In genomic region chr19:18300930-18301717, GRCh38 we compare ENCODE assay signal across 1 cellular context.
A peak's percentile ranks its signal among the peaks of the same experiment; 100 is the strongest.
TF ChIP-seq lines count a peak whose summit lies in the region.

No MANE protein-coding gene starts in this region.

TF ChIP-seq in HepG2, 621 proteins besides CTCF, POLR2A, EP300 and RAD21 (continued from another document and continues in another):
- TF ChIP-seq ZBTB40 (IDR thresholded peaks at IDR 0.05) (no peak), ZBTB40 (CRISPR knock-in tag; IDR thresholded peaks at IDR 0.05) (no peak; the same call in 1 of the 2 replicates), ZNF136 (CRISPR knock-in tag; IDR thresholded peaks at IDR 0.05; ENCODE audit: low read depth) (no peak), U2AF2 (IDR thresholded peaks at IDR 0.05; ENCODE audit: low read depth, low read length) (no peak), ZBTB25 (CRISPR knock-in tag; IDR thresholded peaks at IDR 0.05) (0 out of 2 replicates have a peak, but pooled peaks have one; percentile 40), ZFX (CRISPR knock-in tag; IDR thresholded peaks at IDR 0.05; ENCODE audit: low read depth) (peak; percentile 85), ZNF816 (CRISPR knock-in tag; IDR thresholded peaks at IDR 0.05; ENCODE audit: borderline replicate concordance) (no peak), HMGA1 (CRISPR knock-in tag; conservative IDR thresholded peaks at IDR 0.05) (no peak), ZNF317 (CRISPR knock-in tag; IDR thresholded peaks at IDR 0.05) (0 out of 2 replicates have a peak, but pooled peaks have one; percentile 35), ZNF296 (CRISPR knock-in tag; conservative IDR thresholded peaks at IDR 0.05) (0 out of 2 replicates have a peak, but pooled peaks have one; percentile 49), RAD51 (IDR thresholded peaks at IDR 0.05; ENCODE audit: borderline replicate concordance) (no peak), MBD4 (IDR thresholded peaks at IDR 0.05; ENCODE audit: borderline replicate concordance, low read length) (no peak), ZNF234 (CRISPR knock-in tag; conservative IDR thresholded peaks at IDR 0.05) (no peak), DR1 (CRISPR knock-in tag; IDR thresholded peaks at IDR 0.05) (no peak), AFF4 (CRISPR knock-in tag; IDR thresholded peaks at IDR 0.05) (no peak), ZNF280B (CRISPR knock-in tag; IDR thresholded peaks at IDR 0.05; ENCODE audit: borderline replicate concordance) (no peak), ZNF143 (CRISPR knock-in tag; IDR thresholded peaks at IDR 0.05) (no peak), SPEN (CRISPR knock-in tag; IDR thresholded peaks at IDR 0.05; ENCODE audit: low read depth) (peak; percentile 72), HDAC2 (CRISPR knock-in tag; IDR thresholded peaks at IDR 0.05) (peak; percentile 35; the same call in 1 of the 2 replicates), ZHX2 (IDR thresholded peaks at IDR 0.05; ENCODE audit: low read depth) (peak; percentile 45; the same call in 1 of the 2 replicates), ZHX2 (CRISPR knock-in tag; IDR thresholded peaks at IDR 0.05; ENCODE audit: borderline replicate concordance) (no peak), ZNF724P (CRISPR knock-in tag; IDR thresholded peaks at IDR 0.05; ENCODE audit: borderline replicate concordance) (no peak), CEBPB (IDR thresholded peaks at IDR 0.05; ENCODE audit: borderline replicate concordance, low read depth, low read length) (no peak), TARDBP (CRISPR knock-in tag; IDR thresholded peaks at IDR 0.05) (no peak), ZNF569 (CRISPR knock-in tag; IDR thresholded peaks at IDR 0.05; ENCODE audit: borderline replicate concordance) (no peak), NR2F6 (IDR thresholded peaks at IDR 0.05) (no peak), NR2F6 (CRISPR knock-in tag; IDR thresholded peaks at IDR 0.05) (peak; percentile 47; the same call in 1 of the 2 replicates), NCOR1 (IDR thresholded peaks at IDR 0.05; ENCODE audit: borderline replicate concordance, low read length) (no peak), ZNF567 (CRISPR knock-in tag; IDR thresholded peaks at IDR 0.05; ENCODE audit: borderline replicate concordance) (no peak), ZFP1 (CRISPR knock-in tag; IDR thresholded peaks at IDR 0.05) (0 out of 2 replicates have a peak, but pooled peaks have one; percentile 15), THAP8 (CRISPR knock-in tag; IDR thresholded peaks at IDR 0.05; ENCODE audit: borderline replicate concordance) (no peak), ZNF549 (CRISPR knock-in tag; IDR thresholded peaks at IDR 0.05) (no peak), ZNF232 (CRISPR knock-in tag; IDR thresholded peaks at IDR 0.05; ENCODE audit: borderline replicate concordance) (peak; percentile 62; the same call in 1 of the 2 replicates), ZNF580 (CRISPR knock-in tag; IDR thresholded peaks at IDR 0.05; ENCODE audit: borderline replicate concordance, low read depth) (peak; percentile 58; the same call in 1 of the 2 replicates), FOSL1 (CRISPR knock-in tag; IDR thresholded peaks at IDR 0.05; ENCODE audit: borderline replicate concordance) (peak; percentile 88), GATAD2A (CRISPR knock-in tag; IDR thresholded peaks at IDR 0.05) (peak; percentile 59; the same call in 1 of the 2 replicates), HOXA3 (CRISPR knock-in tag; IDR thresholded peaks at IDR 0.05) (peak; percentile 60), NFE2L2 (IDR thresholded peaks at IDR 0.05; ENCODE audit: low read length) (no peak), ZNF3 (CRISPR knock-in tag; IDR thresholded peaks at IDR 0.05) (peak; percentile 52; the same call in 1 of the 2 replicates), ZNF839 (CRISPR knock-in tag; IDR thresholded peaks at IDR 0.05; ENCODE audit: borderline replicate concordance) (no peak)
